14 cellular contexts compared by ENCODE assay signal in genomic region chr6:129679758-129680157, GRCh38. TPM values are rescaled to one million over a fixed set of nuclear protein-coding genes. Genes with fewer than 3 reads are reported as not detected.
DNase-seq lines count a peak whose midpoint lies in the region; ATAC-seq and TF ChIP-seq lines count a peak whose summit lies in the region.
"Had no signal": no experiment of that assay in that cellular context is flagged by ENCODE, and none has a peak within 500 bp of the region (broad histone marks: within the 10 kb centered on the region; RNA-seq: fewer than 3 reads in every experiment).

No MANE protein-coding gene starts in this region.

- in situ Hi-C loops in GM13977 (cut with MboI; ENCODE audit: low pct_unique_long_range_greater_than_20kb, low sequenced_read_pairs, unreplicated experiment), result no loop called here

- no peak overlapping the region for H2BK15ac ChIP-seq in mesenchymal stem cell (ENCODE audit: low read depth, poor library complexity, severe bottlenecking)

- H3K14ac ChIP-seq in mesenchymal stem cell (ENCODE audit: low read length in 2 of 2), result no peak overlapping the region

- H3K9me3 Mint-ChIP-seq in WTC11, result no peaks in the 10 kb centered on the region
- H3K9me3 Mint-ChIP-seq: IgD-negative memory B cell, nephron progenitor cell had no signal

- no peaks in the 10 kb centered on the region for H3K27me3 Mint-ChIP-seq in WTC11 (ENCODE audit: low read depth)
- H3K27me3 Mint-ChIP-seq: IgD-negative memory B cell had no signal

- DNase-seq in left ventricle myocardium inferior (no peak), left cardiac atrium (no peak), WTC11 (ENCODE audit: low spot score) (no peak), mesenchymal stem cell (no peak), aorta (no peak), SIG-M5 (lab: John Stamatoyannopoulos, UW) (no peak), GM13977 (ENCODE audit: low spot score) (no peak), NCI-H2171 treated with DMSO at 0.1 percent for 48 hours (lab: John Stamatoyannopoulos, UW) (no peak)
- DNase-seq: activated CD8-positive, alpha-beta memory T cell treated with anti-CD3 and anti-CD28 coated beads for 24 hours; GDM1; NCI-H2107; nephron progenitor cell; stimulated activated CD4-positive, alpha-beta T cell treated with anti-CD3 and anti-CD28 coated beads, Interleukin-2, amount 100 ng/mL, for 24 hours had no signal

- peak overlapping the region; percentile 1 for H4K8ac ChIP-seq in mesenchymal stem cell (ENCODE audit: low read length)

- peak overlapping the region; percentile 8 for H2AK5ac ChIP-seq in mesenchymal stem cell (ENCODE audit: low read length, severe bottlenecking)

- H3K4me1 Mint-ChIP-seq in WTC11, result peaks cover 11% of the 10 kb centered on the region

- peak overlapping the region in 1 of 2 experiments; percentile 75 for H2BK12ac ChIP-seq in mesenchymal stem cell (ENCODE audit: low read length in 2 of 2)

- intact Hi-C loops in left ventricle myocardium inferior (cut with micrococcal nuclease) (no loop called here), left cardiac atrium (cut with DNase I) (no loop called here), aorta (cut with DNase I) (no loop called here)

- H3K36me3 ChIP-seq in left ventricle myocardium inferior (no peaks in the 10 kb centered on the region), mesenchymal stem cell (ENCODE audit: control insufficient read depth in 1 of 2, insufficient read depth in 2 of 2, low read depth in 1 of 2, low read length in 2 of 2) (peaks cover 2 to 8% of the 10 kb centered on the region in 2 experiments), aorta (ENCODE audit: control insufficient read depth in 1 of 2, insufficient read depth in 2 of 2, low read length in 1 of 2) (no peaks in the 10 kb centered on the region)

- H3K36me3 Mint-ChIP-seq in WTC11, result no peaks in the 10 kb centered on the region

- CTCF ChIA-PET in WTC11 (lab: Charles Lee), result no interaction called here

- H3K9me3 ChIP-seq in left ventricle myocardium inferior (replicated peaks) (no peaks in the 10 kb centered on the region), mesenchymal stem cell (ENCODE audit: control insufficient read depth, low read length) (no peaks in the 10 kb centered on the region), aorta (ENCODE audit: control insufficient read depth, low read length) (no peaks in the 10 kb centered on the region)

- 65% methylated on average over 3 of the region's 3 CpGs for WGBS in mesenchymal stem cell
- WGBS in aorta, 2 donors, result 66 to 71% methylated on average over 3 of the region's 3 CpGs

- POLR2A ChIA-PET in WTC11 (lab: Charles Lee), result no interaction called here

- no peak overlapping the region for H3K23ac ChIP-seq in mesenchymal stem cell (ENCODE audit: low read length in 2 of 2)

- H3K18ac ChIP-seq in mesenchymal stem cell (ENCODE audit: low read depth in 1 of 2, low read length in 2 of 2), result peak overlapping the region in 1 of 2 experiments; percentile 83

- peak overlapping the region; percentile 89 for H3K9ac ChIP-seq in mesenchymal stem cell (ENCODE audit: low read length)

- H3K4me1 ChIP-seq in left ventricle myocardium inferior, result peaks cover 51% of the 10 kb centered on the region
- peaks cover 12% of the 10 kb centered on the region for H3K4me1 ChIP-seq in mesenchymal stem cell (ENCODE audit: control insufficient read depth, insufficient read depth, low read depth, low read length)
- peaks cover 2% of the 10 kb centered on the region in 2 donors for H3K4me1 ChIP-seq in aorta (ENCODE audit: control insufficient read depth in 1 of 2, insufficient read depth in 2 of 2, low read length in 2 of 2)

- H3K4me2 ChIP-seq in mesenchymal stem cell (ENCODE audit: low read length, poor library complexity, severe bottlenecking), result no peak overlapping the region

- H3K4me3 Mint-ChIP-seq in WTC11, result no peak overlapping the region
- H3K4me3 Mint-ChIP-seq: IgD-negative memory B cell, nephron progenitor cell had no signal

- no peak for TF ChIP-seq CTCF in left ventricle myocardium inferior (IDR thresholded peaks at IDR 0.05; ENCODE audit: borderline replicate concordance)
- no peak for TF ChIP-seq CTCF in WTC11 (IDR thresholded peaks at IDR 0.05)
- TF ChIP-seq CTCF in GM13977 (IDR thresholded peaks at IDR 0.05; ENCODE audit: extremely low read depth, insufficient read depth, missing control alignments), result no peak

- H3K4ac ChIP-seq in mesenchymal stem cell (ENCODE audit: low read depth in 1 of 2, low read length in 2 of 2), result no peak overlapping the region

- H2AFZ ChIP-seq in mesenchymal stem cell (ENCODE audit: low read depth, low read length), result no peak overlapping the region

- H2BK120ac ChIP-seq in mesenchymal stem cell (ENCODE audit: low read depth, low read length), result no peak overlapping the region

- H3K27ac ChIP-seq in left ventricle myocardium inferior (replicated peaks) (peak overlapping the region; percentile 62), mesenchymal stem cell (ENCODE audit: low read length, poor library complexity, severe bottlenecking) (peak overlapping the region; percentile 11), aorta (ENCODE audit: low read depth in 1 of 2, low read length in 2 of 2) (peak overlapping the region; percentile 19 to 51)

- H4K91ac ChIP-seq in mesenchymal stem cell (ENCODE audit: low read length), result no peak overlapping the region

- H3K27me3 ChIP-seq in left ventricle myocardium inferior (ENCODE audit: low read depth) (no peaks in the 10 kb centered on the region), mesenchymal stem cell (ENCODE audit: control insufficient read depth in 1 of 2, insufficient read depth in 1 of 2, low read length in 2 of 2) (no peaks in the 10 kb centered on the region), aorta (ENCODE audit: control insufficient read depth in 1 of 2, insufficient read depth in 2 of 2, low read length in 1 of 2) (no peaks in the 10 kb centered on the region)

- H3K4me3 ChIP-seq in left ventricle myocardium inferior (no peak overlapping the region), mesenchymal stem cell (ENCODE audit: insufficient read depth in 1 of 2, low read depth in 1 of 2, low read length in 2 of 2) (peak overlapping the region in 1 of 2 experiments; percentile 61), aorta (ENCODE audit: low read length in 2 of 2) (no peak overlapping the region)

- no peak overlapping the region for H3K27ac Mint-ChIP-seq in WTC11
- H3K27ac Mint-ChIP-seq: nephron progenitor cell had no signal

- ATAC-seq in left cardiac atrium, result no peak
- peak; percentile 67 for ATAC-seq in WTC11
- no peak for ATAC-seq in aorta (ENCODE audit: low FRiP score)

- no peak overlapping the region for H2BK5ac ChIP-seq in mesenchymal stem cell (ENCODE audit: low read depth, low read length, poor library complexity, severe bottlenecking)

- H3K79me1 ChIP-seq in mesenchymal stem cell (replicated peaks; ENCODE audit: low read length, poor library complexity, severe bottlenecking), result no peaks in the 10 kb centered on the region

TF ChIP-seq in WTC11, 78 proteins besides CTCF, POLR2A, EP300 and RAD21 (continues in another document):
- TF ChIP-seq HMGXB4 (CRISPR knock-in tag; IDR thresholded peaks at IDR 0.05), result no peak
- TF ChIP-seq PRRX2 (CRISPR knock-in tag; IDR thresholded peaks at IDR 0.05), result no peak
- TF ChIP-seq SP1 (CRISPR knock-in tag; conservative IDR thresholded peaks at IDR 0.05), result no peak
- TF ChIP-seq E2F4 (CRISPR knock-in tag; IDR thresholded peaks at IDR 0.05; ENCODE audit: borderline replicate concordance, low read depth), result no peak
- no peak for TF ChIP-seq ATF3 (CRISPR knock-in tag; conservative IDR thresholded peaks at IDR 0.05)
- no peak for TF ChIP-seq IRF1 (CRISPR knock-in tag; IDR thresholded peaks at IDR 0.05)

RNA-seq across cellular contexts. Expression of gene ARHGAP18, which starts 30.2 kb away (rescaled TPM):
- 5.6 TPM for total RNA-seq in left ventricle myocardium inferior
- total RNA-seq in left cardiac atrium, result 10 to 100 TPM; 12.1 to 12.4 TPM
- 3.7 to 4.6 TPM (median 4.4 TPM) in 3 replicates for total RNA-seq in WTC11 (2021)
- polyA plus RNA-seq in mesenchymal stem cell (2013, experiment 1 of 2), result 22.2 TPM
- 22.1 TPM for polyA plus RNA-seq in mesenchymal stem cell (2013, experiment 2 of 2)
- total RNA-seq in aorta, result 10 to 100 TPM; 16.3 to 24.4 TPM
- polyA plus RNA-seq in aorta, result 10 to 100 TPM in 1 of 2 donors, 1 to 10 TPM in 1; 8.0 to 15.0 TPM

Comparison
In these comparisons a context has a peak if more than half of its experiments do, and no peak if none do; other contexts are left out.
1. H3K27ac ChIP-seq: peak in every context shown above with its lines; median percentile 62 in left ventricle myocardium inferior; 35 in aorta; 11 in mesenchymal stem cell.